12 cellular contexts compared by ENCODE assay signal in genomic region chr15:36177590-36178281, GRCh38.
DNase-seq lines count a peak whose midpoint lies in the region; ATAC-seq and TF ChIP-seq lines count a peak whose summit lies in the region.
"Had no signal": no experiment of that assay in that cellular context is flagged by ENCODE, and none has a peak within 500 bp of the region (broad histone marks: within the 10 kb centered on the region; RNA-seq: fewer than 3 reads in every experiment).

No MANE protein-coding gene starts in this region.

- peaks cover 3 to 7% of the 10 kb centered on the region in 2 donors for H3K4me1 ChIP-seq in left lung

- H3K27ac ChIP-seq in angular gyrus (ENCODE audit: low read depth, low read length): peak overlapping the region; percentile 11
- no peak overlapping the region for H3K27ac ChIP-seq in left lung

- H3K36me3 Mint-ChIP-seq in MCF 10A (ENCODE audit: insufficient read depth, unreplicated experiment): no peaks in the 10 kb centered on the region
- H3K36me3 Mint-ChIP-seq: CD8-positive, alpha-beta T cell; T-cell had no signal

- intact Hi-C loops in left lung (cut with DNase I): no loop called here
- intact Hi-C loops in MCF 10A (cut with micrococcal nuclease): no loop called here

- no peak overlapping the region for H3K4me3 Mint-ChIP-seq in MCF 10A (ENCODE audit: unreplicated experiment)
- H3K4me3 Mint-ChIP-seq: CD8-positive, alpha-beta T cell; T-cell had no signal

- peak; percentile 69 for ATAC-seq in left lung
- no peak for ATAC-seq in GM18511 (IDR thresholded peaks at IDR 0.05; ENCODE audit: unreplicated experiment)
- ATAC-seq in HG03039 (IDR thresholded peaks at IDR 0.05; ENCODE audit: unreplicated experiment): no peak
- ATAC-seq: CD8-positive, alpha-beta T cell; T-cell had no signal

- no peaks in the 10 kb centered on the region for H3K36me3 ChIP-seq in left lung
- H3K36me3 ChIP-seq: MG63 had no signal

- H3K4me3 ChIP-seq in left lung: no peak overlapping the region
- H3K4me3 ChIP-seq: MG63 had no signal

- POLR2A ChIA-PET in MCF 10A (lab: Yijun Ruan, JAX): no interaction called here

- H3K27me3 ChIP-seq in left lung: no peaks in the 10 kb centered on the region
- H3K27me3 ChIP-seq: MG63 had no signal

- peaks cover 6% of the 10 kb centered on the region for H3K9me3 Mint-ChIP-seq in MCF 10A (ENCODE audit: unreplicated experiment)
- H3K9me3 Mint-ChIP-seq: CD8-positive, alpha-beta T cell had no signal

- H3K9me3 ChIP-seq in left lung: no peaks in the 10 kb centered on the region
- H3K9me3 ChIP-seq: MG63 had no signal

- CTCF ChIA-PET in MCF 10A (lab: Yijun Ruan, JAX): interaction anchor here (0.7 to 0.9 kb wide), 3 partner anchors 30 to 89 kb away, joined by 3 to 4 read pairs (median 4); no protein-coding TSS in a partner anchor

- DNase-seq in COR-L47 (lab: John Stamatoyannopoulos, UW): peak; percentile 95
- peak; percentile 93 for DNase-seq in NCI-H1105 treated with DMSO at 0.1 percent for 48 hours (lab: John Stamatoyannopoulos, UW)
- DNase-seq in left lung: no peak
- no peak for DNase-seq in ecto neural progenitor cell (ENCODE audit: low spot score)
- DNase-seq in MCF 10A (ENCODE audit: unreplicated experiment): no peak
- DNase-seq: CD8-positive, alpha-beta T cell; MG63; stimulated activated CD4-positive, alpha-beta T cell treated with anti-CD3 and anti-CD28 coated beads, Interleukin-2, amount 100 ng/mL, for 48 hours; T-cell had no signal

- TF ChIP-seq CTCF in left lung (IDR thresholded peaks at IDR 0.05) (no peak), MCF 10A (IDR thresholded peaks at IDR 0.05; ENCODE audit: unreplicated experiment) (no peak)

- no peak overlapping the region for H3K27ac Mint-ChIP-seq in MCF 10A (ENCODE audit: low read depth, unreplicated experiment)
- H3K27ac Mint-ChIP-seq: CD8-positive, alpha-beta T cell; T-cell had no signal

- no TSS peak for BruUV-seq in MCF 10A (replicated peaks; lab: Mats Ljungman, UMichigan)

- no peaks in the 10 kb centered on the region for H3K27me3 Mint-ChIP-seq in MCF 10A (ENCODE audit: insufficient read depth, unreplicated experiment)
- H3K27me3 Mint-ChIP-seq: T-cell had no signal

- H3K4me1 Mint-ChIP-seq in MCF 10A (ENCODE audit: insufficient read depth, unreplicated experiment): no peaks in the 10 kb centered on the region
- H3K4me1 Mint-ChIP-seq: T-cell had no signal

Comparison
In these comparisons a context has a peak if more than half of its experiments do, and no peak if none do; other contexts are left out.
1. DNase-seq: peak in COR-L47 (single experiment) and NCI-H1105 treated with DMSO at 0.1 percent for 48 hours (single experiment); none in left lung (0 of 2), ecto neural progenitor cell (single experiment) and MCF 10A (single experiment).